8 cellular contexts compared by ENCODE assay signal in genomic region chr2:144331652-144332355, GRCh38.
A peak's percentile ranks its signal among the peaks of the same experiment; 100 is the strongest.
DNase-seq lines count a peak whose midpoint lies in the region; ATAC-seq and TF ChIP-seq lines count a peak whose summit lies in the region.

No MANE protein-coding gene starts in this region.

- intact Hi-C loops in dorsolateral prefrontal cortex (cut with DNase I) = loop anchor here (1.0 to 10.0 kb wide), 7 partner anchors 53 to 395 kb away; partner anchors contain the start of gene ZEB2 (in 1 of the 2)

- H3K9me3 Mint-ChIP-seq in memory B cell = no peaks in the 10 kb centered on the region

- H3K27ac Mint-ChIP-seq in memory B cell = peak overlapping the region; percentile 89

- CTCF ChIA-PET in RWPE1 (lab: Yijun Ruan, JAX) = interaction anchor here (0.7 kb wide), 2 partner anchors 288 to 299 kb away, joined by 3 read pairs; no protein-coding TSS in a partner anchor

- peak overlapping the region; percentile 55 to 93 (median 85) for H3K4me3 ChIP-seq in dorsolateral prefrontal cortex

- peak; percentile 81 for DNase-seq in DMS79 treated with DMSO at 0.1 percent for 48 hours (lab: John Stamatoyannopoulos, UW)
- DNase-seq in RWPE1 (ENCODE audit: low spot score) = peak; percentile 16
- peak in 9 of 10 donors; percentile 55 to 82 (median 67) for DNase-seq in dorsolateral prefrontal cortex
- no peak for DNase-seq in memory B cell (ENCODE audit: low spot score in 2 of 2)
- no peak for DNase-seq in HPDE6-E6E7 (ENCODE audit: extremely low spot score)

- no peaks in the 10 kb centered on the region for H3K27me3 Mint-ChIP-seq in memory B cell

- H3K4me3 Mint-ChIP-seq in memory B cell = peak overlapping the region; percentile 93

- ATAC-seq in GM19035 (IDR thresholded peaks at IDR 0.05; ENCODE audit: unreplicated experiment) = peak; percentile 73
- peak; percentile 35 for ATAC-seq in HG03139 (IDR thresholded peaks at IDR 0.05; ENCODE audit: unreplicated experiment)
- peak; percentile 71 for ATAC-seq in memory B cell (ENCODE audit: low read depth)

- H3K27ac ChIP-seq in RWPE1 = peak overlapping the region; percentile 92
- H3K27ac ChIP-seq in dorsolateral prefrontal cortex = peak overlapping the region; percentile 11 to 98 (median 95)
- peak overlapping the region; percentile 92 for H3K27ac ChIP-seq in temporal lobe (ENCODE audit: low read depth, low read length)

- no peak for TF ChIP-seq CTCF in RWPE1 (conservative IDR thresholded peaks at IDR 0.05; ENCODE audit: low read depth)
- TF ChIP-seq CTCF in dorsolateral prefrontal cortex (IDR thresholded peaks at IDR 0.05 in 54 of 56, conservative IDR thresholded peaks at IDR 0.05 in 2 of 56; ENCODE audit: low read depth in 1 of 56, partially characterized antibody in 56 of 56) = peak in 46 of 56 donors; percentile 18 to 66 (median 32)

- H3K36me3 Mint-ChIP-seq in memory B cell = peaks cover 3% of the 10 kb centered on the region

- H3K4me1 Mint-ChIP-seq in memory B cell = peaks cover 26% of the 10 kb centered on the region

- no peaks in the 10 kb centered on the region for H3K27me3 ChIP-seq in dorsolateral prefrontal cortex

- POLR2A ChIA-PET in RWPE1 (lab: Yijun Ruan, JAX; ENCODE audit: low non-redundant PET) = no interaction called here

Comparison
In these comparisons a context has a peak if more than half of its experiments do, and no peak if none do; other contexts are left out.
1. DNase-seq: peak in DMS79 treated with DMSO at 0.1 percent for 48 hours (single experiment), RWPE1 (single experiment) and dorsolateral prefrontal cortex (9 of 10); none in memory B cell (0 of 2) and HPDE6-E6E7 (single experiment).
2. Peak in every context shown above with its lines, with median percentiles within 50 percentile points of each other: ATAC-seq and H3K27ac ChIP-seq.